In genomic region chr22:19070397-19071169, GRCh38 we compare ENCODE assay signal across 1 cellular context.
A peak's percentile ranks its signal among the peaks of the same experiment; 100 is the strongest.
TF ChIP-seq lines count a peak whose summit lies in the region.

No MANE protein-coding gene starts in this region.

TF ChIP-seq in K562, 482 proteins besides CTCF, POLR2A, EP300 and RAD21 (continued from another document):
- TF ChIP-seq ETS1 (conservative IDR thresholded peaks at IDR 0.05; ENCODE audit: control insufficient read depth, low read depth, low read length), result no peak
- TF ChIP-seq IFI16 (CRISPR knock-in tag; IDR thresholded peaks at IDR 0.05), result no peak
- TF ChIP-seq TFAP4 (CRISPR knock-in tag; IDR thresholded peaks at IDR 0.05; ENCODE audit: borderline replicate concordance), result 0 out of 2 replicates have a peak, but pooled peaks have one; percentile 25
- no peak for TF ChIP-seq FOXK2 (conservative IDR thresholded peaks at IDR 0.05 in 1 of 2, IDR thresholded peaks at IDR 0.05 in 1 of 2; ENCODE audit: low read depth in 2 of 2)
- TF ChIP-seq ZNF740 (CRISPR knock-in tag; IDR thresholded peaks at IDR 0.05), result no peak
- no peak for TF ChIP-seq ZNF740 (tag; IDR thresholded peaks at IDR 0.05)
- no peak for TF ChIP-seq ZNF324 (CRISPR knock-in tag; IDR thresholded peaks at IDR 0.05)
- TF ChIP-seq E2F8 (IDR thresholded peaks at IDR 0.05; ENCODE audit: low read depth, partially characterized antibody), result no peak
- no peak for TF ChIP-seq JUND (IDR thresholded peaks at IDR 0.05; ENCODE audit: borderline replicate concordance, low read depth, low read length)
- TF ChIP-seq JUND (tag; IDR thresholded peaks at IDR 0.05; ENCODE audit: borderline replicate concordance, low read depth, low read length), result no peak
